ENCODE assay signal across 9 cellular contexts in genomic region chr3:146160233-146160963, GRCh38. TPM values are rescaled to one million over a fixed set of nuclear protein-coding genes. Genes with fewer than 3 reads are reported as not detected.
A peak's percentile ranks its signal among the peaks of the same experiment; 100 is the strongest.
DNase-seq lines count a peak whose midpoint lies in the region; ATAC-seq and TF ChIP-seq lines count a peak whose summit lies in the region.
"Had no signal": no experiment of that assay in that cellular context is flagged by ENCODE, and none has a peak within 500 bp of the region (broad histone marks: within the 10 kb centered on the region; RNA-seq: fewer than 3 reads in every experiment).

No MANE protein-coding gene starts in this region.

- H3K9me3 ChIP-seq in heart right ventricle (no peaks in the 10 kb centered on the region), osteoblast (ENCODE audit: low read depth, low read length) (no peaks in the 10 kb centered on the region)

- peaks cover 71% of the 10 kb centered on the region for H3K79me2 ChIP-seq in osteoblast (ENCODE audit: insufficient read depth, low read length)

- peak; percentile 18 to 73 (median 46) for TF ChIP-seq CTCF in heart right ventricle (IDR thresholded peaks at IDR 0.05)
- peak; percentile 59 for TF ChIP-seq CTCF in osteoblast (IDR thresholded peaks at IDR 0.05; ENCODE audit: extremely low read depth, low read depth, low read length)

- peak overlapping the region; percentile 89 to 98 (median 94) for H3K27ac ChIP-seq in heart right ventricle
- H3K27ac ChIP-seq in osteoblast (ENCODE audit: low read depth, low read length), result peak overlapping the region; percentile 96
- H3K27ac ChIP-seq: BLaER1 had no signal

- H3K27me3 ChIP-seq in heart right ventricle (peaks cover 0 to 32% (median 0%) of the 10 kb centered on the region in 7 donors), osteoblast (ENCODE audit: insufficient read depth, low read length) (no peaks in the 10 kb centered on the region)
- H3K27me3 ChIP-seq: BLaER1 had no signal

- H3K4me1 ChIP-seq in heart right ventricle, result peaks cover 0 to 65% (median 51%) of the 10 kb centered on the region in 9 donors
- H3K4me1 ChIP-seq in osteoblast (ENCODE audit: insufficient read depth, low read length), result peaks cover 68% of the 10 kb centered on the region
- H3K4me1 ChIP-seq: BLaER1 had no signal

- DNase-seq in NCI-H1092 treated with DMSO at 0.1 percent for 48 hours (lab: John Stamatoyannopoulos, UW), result peak; percentile 3
- DNase-seq in NCI-H1092 (lab: John Stamatoyannopoulos, UW), result no peak
- DNase-seq in NCI-H526 (lab: John Stamatoyannopoulos, UW), result peak; percentile 80 to 88
- peak in 50 of 56 donors; percentile 9 to 74 (median 42) for DNase-seq in amygdala (lab: John Stamatoyannopoulos, UW)
- peak; percentile 21 to 76 for DNase-seq in heart right ventricle
- peak; percentile 87 for DNase-seq in osteoblast (ENCODE audit: insufficient read length, low spot score, missing footprints)
- DNase-seq in NCI-H187 treated with DMSO at 0.1 percent for 48 hours (lab: John Stamatoyannopoulos, UW), result no peak

- 0 to 1% methylated on average over 37 of the region's 37 CpGs for WGBS in heart right ventricle, 2 donors

- H3K4me3 ChIP-seq in heart right ventricle (peak overlapping the region; percentile 61 to 88 (median 78)), osteoblast (ENCODE audit: insufficient read depth, low read length) (peak overlapping the region; percentile 84)
- H3K4me3 ChIP-seq: BLaER1 had no signal

- peaks cover 34% of the 10 kb centered on the region for H4K20me1 ChIP-seq in osteoblast (ENCODE audit: insufficient read depth, low read length)
- H4K20me1 ChIP-seq: BLaER1 had no signal

- no peak overlapping the region for H2AFZ ChIP-seq in osteoblast (ENCODE audit: low read length)

- ATAC-seq in HG02938 (IDR thresholded peaks at IDR 0.05; ENCODE audit: unreplicated experiment) (peak; percentile 8), heart right ventricle (peak; percentile 48 to 75 (median 70))

- H3K36me3 ChIP-seq in heart right ventricle, result no peaks in the 10 kb centered on the region
- H3K36me3 ChIP-seq in osteoblast (ENCODE audit: insufficient read depth, low read length), result peaks cover 9% of the 10 kb centered on the region
- H3K36me3 ChIP-seq: BLaER1 had no signal

- peak overlapping the region; percentile 94 for H3K4me2 ChIP-seq in osteoblast (ENCODE audit: insufficient read depth, low read length)
- H3K4me2 ChIP-seq: BLaER1 had no signal

- intact Hi-C loops in heart right ventricle (cut with DNase I), result loop anchor here in 4 of 10 donors (5.0 to 10.0 kb wide), 5 partner anchors 83 to 384 kb away; partner anchors contain the start of gene PLSCR1 (in 1 of the 4)

RNA-seq across cellular contexts. Expression of gene PLOD2, which starts 0.6 kb away (rescaled TPM):
- total RNA-seq in heart right ventricle, result 10 to 100 TPM; 12.5 to 44.6 (median 16.8) TPM
- 10 to 100 TPM; 13.7 to 32.7 TPM for polyA plus RNA-seq in heart right ventricle
- total RNA-seq in osteoblast, result 282 and 345 TPM in 2 replicates

Comparison
In these comparisons a context has a peak if more than half of its experiments do, and no peak if none do; other contexts are left out.
1. DNase-seq: peak in NCI-H1092 treated with DMSO at 0.1 percent for 48 hours (single experiment), NCI-H526 (2 of 2), amygdala (50 of 56), heart right ventricle (2 of 2) and osteoblast (single experiment); none in NCI-H1092 (single experiment) and NCI-H187 treated with DMSO at 0.1 percent for 48 hours (single experiment).